ENCODE assay signal across 9 cellular contexts in genomic region chr16:82639666-82640336, GRCh38. TPM values are rescaled to one million over a fixed set of nuclear protein-coding genes. Genes with fewer than 3 reads are reported as not detected.
A peak's percentile ranks its signal among the peaks of the same experiment; 100 is the strongest.
DNase-seq lines count a peak whose midpoint lies in the region; ATAC-seq and TF ChIP-seq lines count a peak whose summit lies in the region.
"Had no signal": no experiment of that assay in that cellular context is flagged by ENCODE, and none has a peak within 500 bp of the region (broad histone marks: within the 10 kb centered on the region; RNA-seq: fewer than 3 reads in every experiment).

No MANE protein-coding gene starts in this region.

- H3K9me3 Mint-ChIP-seq in activated T-helper 17 cell treated with anti-CD3 and anti-CD28 coated beads, Interleukin-2, amount 50 U/mL, for 72 hours: no peaks in the 10 kb centered on the region

- H3K27me3 ChIP-seq in GM23248 (replicated peaks; ENCODE audit: insufficient read depth) (no peaks in the 10 kb centered on the region), parathyroid adenoma (ENCODE audit: control insufficient read depth, insufficient read depth, low read length) (peaks cover 5% of the 10 kb centered on the region)

- TF ChIP-seq CTCF in fibroblast of pulmonary artery (IDR thresholded peaks at IDR 0.05; ENCODE audit: low read length, missing control alignments) (peak; percentile 93), parathyroid adenoma (IDR thresholded peaks at IDR 0.05) (peak; percentile 55)

- H4K20me1 ChIP-seq in GM23248 (ENCODE audit: insufficient read depth): no peaks in the 10 kb centered on the region

- H3K4me2 ChIP-seq in GM23248 (ENCODE audit: unreplicated experiment): no peak overlapping the region
- no peak overlapping the region for H3K4me2 ChIP-seq in parathyroid adenoma (ENCODE audit: low read length)

- in situ Hi-C loops in GM23248 (cut with MboI): no loop called here

- no peak overlapping the region for H2AFZ ChIP-seq in GM23248
- no peak overlapping the region for H2AFZ ChIP-seq in parathyroid adenoma

- no peak overlapping the region for H3K27ac Mint-ChIP-seq in activated T-helper 17 cell treated with anti-CD3 and anti-CD28 coated beads, Interleukin-2, amount 50 U/mL, for 72 hours

- no peaks in the 10 kb centered on the region for H3K27me3 Mint-ChIP-seq in activated T-helper 17 cell treated with anti-CD3 and anti-CD28 coated beads, Interleukin-2, amount 50 U/mL, for 72 hours

- H3K9ac ChIP-seq in GM23248 (no peak overlapping the region), parathyroid adenoma (no peak overlapping the region)

- no peak for ATAC-seq in GM21528 (IDR thresholded peaks at IDR 0.05; ENCODE audit: low FRiP score, unreplicated experiment)
- no peak for ATAC-seq in activated T-helper 17 cell treated with anti-CD3 and anti-CD28 coated beads, Interleukin-2, amount 50 U/mL, for 72 hours (replicated peaks)

- WGBS in GM23248 (ENCODE audit: low coverage in 1 of 2, low lambda C conversion rate in 2 of 2, missing lambda C conversion rate in 2 of 2), 2 experiments: 41 to 43% methylated on average over 9 of the region's 9 CpGs

- no peak overlapping the region for H3K4me3 ChIP-seq in GM23248
- no peak overlapping the region for H3K4me3 ChIP-seq in fibroblast of pulmonary artery (replicated peaks; ENCODE audit: low read depth, low read length)
- H3K4me3 ChIP-seq in parathyroid adenoma (ENCODE audit: low read depth, low read length): no peak overlapping the region

- DNase-seq in EH (ENCODE audit: low read depth) (peak; percentile 67), GM23248 (peak; percentile 63), NCI-H2171 (lab: John Stamatoyannopoulos, UW) (peak; percentile 24), fibroblast of pulmonary artery (ENCODE audit: low read depth) (peak; percentile 80)
- DNase-seq in activated CD8-positive, alpha-beta memory T cell treated with anti-CD3 and anti-CD28 coated beads, Interleukin-2, amount 50 U/mL, for 48 hours: peak; percentile 80

- H3K36me3 Mint-ChIP-seq in activated T-helper 17 cell treated with anti-CD3 and anti-CD28 coated beads, Interleukin-2, amount 50 U/mL, for 72 hours (ENCODE audit: low read depth): no peaks in the 10 kb centered on the region

- H3F3A ChIP-seq in GM23248 (ENCODE audit: insufficient read depth): peaks cover 14% of the 10 kb centered on the region; the same call in 1 of the 2 replicates

- H3K27ac ChIP-seq in GM23248: no peak overlapping the region
- H3K27ac ChIP-seq in parathyroid adenoma: no peak overlapping the region

- H3K4me3 Mint-ChIP-seq in activated T-helper 17 cell treated with anti-CD3 and anti-CD28 coated beads, Interleukin-2, amount 50 U/mL, for 72 hours: no peak overlapping the region

- H3K9me2 ChIP-seq in GM23248 (ENCODE audit: insufficient read depth): no peaks in the 10 kb centered on the region

- H3K36me3 ChIP-seq in GM23248 (ENCODE audit: low read depth): no peaks in the 10 kb centered on the region
- no peaks in the 10 kb centered on the region for H3K36me3 ChIP-seq in parathyroid adenoma (ENCODE audit: control insufficient read depth, insufficient read depth, low read length)

- peaks cover 31% of the 10 kb centered on the region for H3K4me1 ChIP-seq in GM23248 (ENCODE audit: insufficient read depth)
- H3K4me1 ChIP-seq in parathyroid adenoma: no peaks in the 10 kb centered on the region

- H3K4me1 Mint-ChIP-seq in activated T-helper 17 cell treated with anti-CD3 and anti-CD28 coated beads, Interleukin-2, amount 50 U/mL, for 72 hours: peaks cover 13% of the 10 kb centered on the region

- H3K9me3 ChIP-seq in GM23248 (ENCODE audit: low read depth): no peaks in the 10 kb centered on the region
- no peaks in the 10 kb centered on the region for H3K9me3 ChIP-seq in parathyroid adenoma (ENCODE audit: control insufficient read depth, low read length)

- peaks cover 48% of the 10 kb centered on the region for H3K79me2 ChIP-seq in GM23248 (ENCODE audit: insufficient read depth)
- no peaks in the 10 kb centered on the region for H3K79me2 ChIP-seq in parathyroid adenoma

RNA-seq across cellular contexts. Expression of gene CDH13, which starts 13.0 kb away (rescaled TPM):
- total RNA-seq in GM23248 (2014; rRNA removed; shearing (Covaris generic)): 51.0 and 81.2 TPM in 2 replicates
- 52.8 and 53.6 TPM in 2 replicates for polyA plus RNA-seq in GM23248 (2016; fragmentation: Nextera tagmentation; extraction: Ambion mirVana)
- not detected for total RNA-seq in activated T-helper 17 cell treated with anti-CD3 and anti-CD28 coated beads, Interleukin-2, amount 50 U/mL, for 72 hours
- total RNA-seq: activated CD8-positive, alpha-beta memory T cell treated with anti-CD3 and anti-CD28 coated beads for 36 hours had no signal

Comparison
In these comparisons a context has a peak if more than half of its experiments do, and no peak if none do; other contexts are left out.
1. DNase-seq: peak in every context shown above with its lines; median percentile 80 in activated CD8-positive, alpha-beta memory T cell treated with anti-CD3 and anti-CD28 coated beads, Interleukin-2, amount 50 U/mL, for 48 hours; 80 in fibroblast of pulmonary artery; 67 in EH; 63 in GM23248; 24 in NCI-H2171.
2. RNA of gene CDH13, which starts 13.0 kb away (total RNA-seq): 51.0 to 81.2 TPM in GM23248; not detected in activated T-helper 17 cell treated with anti-CD3 and anti-CD28 coated beads, Interleukin-2, amount 50 U/mL, for 72 hours; every median in the first group is over 10 times any median in the second.